ENCODE assay signal across 31 cellular contexts in the genomic region with DNA sequence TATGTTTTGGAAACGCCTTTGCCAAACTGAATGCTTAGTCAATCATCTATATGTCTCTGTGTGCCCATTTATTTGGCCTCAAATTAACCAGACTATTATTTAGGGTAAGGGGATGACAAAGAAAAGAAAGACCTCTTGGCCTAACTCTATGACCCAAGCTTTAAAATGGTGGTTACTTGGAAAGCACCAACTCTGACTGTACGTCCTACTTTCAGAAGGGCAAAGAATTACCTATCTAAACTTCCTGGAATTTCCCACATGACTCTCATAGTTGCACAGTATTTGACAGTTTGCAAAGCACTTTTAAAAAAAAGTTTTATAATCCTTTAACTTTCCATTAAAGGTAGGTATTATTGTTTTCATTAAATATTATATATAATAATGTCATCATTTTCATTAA.
"Had no signal": no experiment of that assay in that cellular context is flagged by ENCODE, and none has a peak within 500 bp of the region (broad histone marks: within the 10 kb centered on the region; RNA-seq: fewer than 3 reads in every experiment).

No MANE protein-coding gene starts in this region.

- H3K27ac ChIP-seq: adrenal gland, breast epithelium, Peyer's patch, SJSA1 had no signal

- H3K4me3 Mint-ChIP-seq: activated B cell treated with CpG ODN at 0.5 μM for 24 hours; activated CD4-positive, alpha-beta memory T cell treated with anti-CD3 and anti-CD28 coated beads, Interleukin-2, amount 10 ng/mL, durations not matched to agents 7 days and 5 days; activated CD4-positive, alpha-beta T cell treated with anti-CD3 and anti-CD28 coated beads, Interleukin-2, amount 10 ng/mL, durations not matched to agents 7 days and 5 days; activated naive CD4-positive, alpha-beta T cell treated with anti-CD3 and anti-CD28 coated beads for 36 hours; activated naive CD8-positive, alpha-beta T cell; T-helper 17 cell had no signal

- ATAC-seq: SK-N-SH treated with all-trans-retinoic acid at 6 μM for 48 hours, T-helper 17 cell had no signal

- H3K36me3 ChIP-seq: adrenal gland, breast epithelium, Peyer's patch had no signal

- H3K27me3 ChIP-seq: adrenal gland, breast epithelium, MG63, Peyer's patch, SJSA1 had no signal

- H3K4me3 ChIP-seq: adrenal gland, breast epithelium, MG63, Peyer's patch, SJSA1 had no signal

- H3K27me3 Mint-ChIP-seq: activated B cell treated with CpG ODN at 0.5 μM for 24 hours; activated CD4-positive, alpha-beta memory T cell treated with anti-CD3 and anti-CD28 coated beads, Interleukin-2, amount 10 ng/mL, durations not matched to agents 7 days and 5 days; activated CD4-positive, alpha-beta T cell treated with anti-CD3 and anti-CD28 coated beads, Interleukin-2, amount 10 ng/mL, durations not matched to agents 7 days and 5 days; activated naive CD8-positive, alpha-beta T cell; T-helper 17 cell had no signal

- H3K4me1 ChIP-seq: breast epithelium, Peyer's patch, SJSA1 had no signal

- H3K9me3 Mint-ChIP-seq: activated B cell treated with CpG ODN at 0.5 μM for 24 hours; activated CD4-positive, alpha-beta memory T cell treated with anti-CD3 and anti-CD28 coated beads, Interleukin-2, amount 10 ng/mL, durations not matched to agents 7 days and 5 days; activated naive CD4-positive, alpha-beta T cell treated with anti-CD3 and anti-CD28 coated beads for 36 hours had no signal

- DNase-seq: activated B cell treated with CpG ODN at 0.5 μM for 24 hours; activated CD4-positive, alpha-beta memory T cell treated with anti-CD3 and anti-CD28 coated beads, Interleukin-2, amount 10 ng/mL, durations not matched to agents 7 days and 5 days; activated CD4-positive, alpha-beta T cell treated with anti-CD3 and anti-CD28 coated beads for 1 hour; activated CD4-positive, alpha-beta T cell treated with anti-CD3 and anti-CD28 coated beads, Interleukin-2, amount 10 ng/mL, durations not matched to agents 7 days and 5 days; activated CD8-positive, alpha-beta memory T cell treated with anti-CD3 and anti-CD28 coated beads, Interleukin-2, amount 50 U/mL, for 48 hours; activated gamma-delta T cell; activated naive CD4-positive, alpha-beta T cell treated with anti-CD3 and anti-CD28 coated beads for 36 hours; activated T-cell treated with anti-CD3 and anti-CD28 coated beads, Interleukin-2, amount 50 U/mL, for 1 hour; adrenal gland; anterior cingulate cortex; caudate nucleus; MG63; MV-4-11; NCI-H1092 treated with DMSO at 0.1 percent for 48 hours; NCI-H1417 treated with DMSO at 0.1 percent for 48 hours; NCI-H1694; NCI-H2029; NCI-H2107; NCI-H345; NCI-H510A; NCI-H526 treated with DMSO at 0.1 percent for 48 hours; NK-92 treated with Interleukin-12 subunit alpha and Interleukin-12 subunit beta, amount 100 ng/mL, for 24 hours; Peyer's patch; SHP77; SW 1271; T-helper 17 cell; T-helper 9 cell had no signal

- H3K9me3 ChIP-seq: adrenal gland, breast epithelium, MG63, Peyer's patch, SJSA1 had no signal

- H3K27ac Mint-ChIP-seq: activated B cell treated with CpG ODN at 0.5 μM for 24 hours; activated CD4-positive, alpha-beta memory T cell treated with anti-CD3 and anti-CD28 coated beads, Interleukin-2, amount 10 ng/mL, durations not matched to agents 7 days and 5 days; activated CD4-positive, alpha-beta T cell treated with anti-CD3 and anti-CD28 coated beads, Interleukin-2, amount 10 ng/mL, durations not matched to agents 7 days and 5 days; activated naive CD4-positive, alpha-beta T cell treated with anti-CD3 and anti-CD28 coated beads for 36 hours; activated naive CD8-positive, alpha-beta T cell; T-helper 17 cell had no signal
